8 cellular contexts compared by ENCODE assay signal in genomic region chr7:101542527-101543241, GRCh38.
DNase-seq lines count a peak whose midpoint lies in the region; ATAC-seq and TF ChIP-seq lines count a peak whose summit lies in the region.

No MANE protein-coding gene starts in this region.

- H3K4me3 ChIP-seq in WERI-Rb-1 (ENCODE audit: low read depth, low read length), result no peak overlapping the region

- no peak overlapping the region for H3K27ac ChIP-seq in WERI-Rb-1

- BruUV-seq in MCF 10A (replicated peaks; lab: Mats Ljungman, UMichigan), result no TSS peak

- peaks cover 1% of the 10 kb centered on the region for H3K4me1 Mint-ChIP-seq in MCF 10A (ENCODE audit: insufficient read depth, unreplicated experiment)

- peak; percentile 75 for ATAC-seq in left colon
- ATAC-seq in HG03432 (IDR thresholded peaks at IDR 0.05; ENCODE audit: unreplicated experiment), result no peak

- no peak overlapping the region for H3K27ac Mint-ChIP-seq in MCF 10A (ENCODE audit: low read depth, unreplicated experiment)

- no peaks in the 10 kb centered on the region for H3K27me3 Mint-ChIP-seq in MCF 10A (ENCODE audit: insufficient read depth, unreplicated experiment)

- DNase-seq in GM10266 (ENCODE audit: extremely low spot score) (peak; percentile 71), NCI-H1105 (lab: John Stamatoyannopoulos, UW) (peak; percentile 29), WERI-Rb-1 (peak; percentile 77), MCF 10A (ENCODE audit: unreplicated experiment) (peak; percentile 73), left colon (peak; percentile 49 to 85), AG08396 (ENCODE audit: low spot score) (no peak)
- peak; percentile 60 to 71 for DNase-seq in stimulated activated CD4-positive, alpha-beta T cell treated with anti-CD3 and anti-CD28 coated beads, Interleukin-4, amount 100 ng/mL, for 4 hours

- no peaks in the 10 kb centered on the region for H3K9me3 Mint-ChIP-seq in MCF 10A (ENCODE audit: unreplicated experiment)

- H3K27me3 ChIP-seq in WERI-Rb-1 (ENCODE audit: insufficient read depth, low read depth, severe bottlenecking), result no peaks in the 10 kb centered on the region

- H3K36me3 ChIP-seq in WERI-Rb-1, result no peaks in the 10 kb centered on the region

- intact Hi-C loops in MCF 10A (cut with micrococcal nuclease) (loop anchor here (1.0 to 2.0 kb wide), 2 partner anchors 272 to 730 kb away; no protein-coding TSS in a partner anchor), left colon (cut with DNase I, micrococcal nuclease) (loop anchor here (5.0 to 10.0 kb wide), 2 partner anchors 730 to 732 kb away; no protein-coding TSS in a partner anchor)

- H3K9me3 ChIP-seq in WERI-Rb-1 (ENCODE audit: severe bottlenecking), result no peaks in the 10 kb centered on the region

- POLR2A ChIA-PET in MCF 10A (lab: Yijun Ruan, JAX), result interaction anchor here (0.6 kb wide), 1 partner anchor 38 kb away, joined by 3 read pairs; no protein-coding TSS in a partner anchor

- H3K36me3 Mint-ChIP-seq in MCF 10A (ENCODE audit: insufficient read depth, unreplicated experiment), result no peaks in the 10 kb centered on the region

- H3K4me3 Mint-ChIP-seq in MCF 10A (ENCODE audit: unreplicated experiment), result no peak overlapping the region

- CTCF ChIA-PET in MCF 10A (lab: Yijun Ruan, JAX), result interaction anchor here (0.6 to 3.1 kb wide), 50 partner anchors 9 to 860 kb away, joined by 3 to 77 read pairs (median 4); no protein-coding TSS in a partner anchor

- TF ChIP-seq CTCF in GM10266 (IDR thresholded peaks at IDR 0.05; ENCODE audit: control insufficient read depth, insufficient read depth, low read depth, missing control alignments), result peak; percentile 90
- TF ChIP-seq CTCF in WERI-Rb-1 (IDR thresholded peaks at IDR 0.05; ENCODE audit: low read depth, low read length), result peak; percentile 90
- peak; percentile 92 for TF ChIP-seq CTCF in MCF 10A (IDR thresholded peaks at IDR 0.05; ENCODE audit: unreplicated experiment)
